ENCODE assay signal across 18 cellular contexts in genomic region chr3:3783155-3783554, GRCh38.
"Had no signal": no experiment of that assay in that cellular context is flagged by ENCODE, and none has a peak within 500 bp of the region (broad histone marks: within the 10 kb centered on the region; RNA-seq: fewer than 3 reads in every experiment).

No MANE protein-coding gene starts in this region.

- DNase-seq: IMR-90; Karpas-422; KG1; MG63; NCI-H1105; NCI-H1417; NCI-H146; NCI-H187 treated with DMSO at 0.1 percent for 48 hours; NCI-H2029 treated with DMSO at 0.1 percent for 48 hours; NCI-H345; NCI-H446 treated with DMSO at 0.1 percent for 48 hours; NCI-H510A treated with DMSO at 0.1 percent for 48 hours; NCI-H526; NCI-H748 treated with DMSO at 0.1 percent for 48 hours; NK-92 treated with Interleukin-12 subunit alpha and Interleukin-12 subunit beta, amount 100 ng/mL, for 24 hours; PC-3; SHP77; T-helper 2 cell had no signal
